1 cellular context compared by ENCODE assay signal in genomic region chr10:51231754-51232153, GRCh38.
TF ChIP-seq lines count a peak whose summit lies in the region.

No MANE protein-coding gene starts in this region.

TF ChIP-seq in GM23338, 12 proteins besides CTCF, POLR2A, EP300 and RAD21 (continued from another document):
- TF ChIP-seq ZNF462 (CRISPR knock-in tag; IDR thresholded peaks at IDR 0.05): no peak
- no peak for TF ChIP-seq JUNB (IDR thresholded peaks at IDR 0.05; ENCODE audit: unreplicated experiment)
- no peak for TF ChIP-seq STAT1 (IDR thresholded peaks at IDR 0.05; ENCODE audit: unreplicated experiment)
- no peak for TF ChIP-seq EZH2phosphoT487 (IDR thresholded peaks at IDR 0.05; ENCODE audit: unreplicated experiment)
- no peak for TF ChIP-seq POLR2AphosphoS5 (IDR thresholded peaks at IDR 0.05; ENCODE audit: low read depth)
- TF ChIP-seq ZNF331 (CRISPR knock-in tag; IDR thresholded peaks at IDR 0.05; ENCODE audit: low read depth): no peak
- TF ChIP-seq ETS1 (IDR thresholded peaks at IDR 0.05): no peak
- no peak for TF ChIP-seq CREB1 (CRISPR knock-in tag; IDR thresholded peaks at IDR 0.05; ENCODE audit: low read depth)
